ENCODE assay signal across 8 cellular contexts in genomic region chr11:130827697-130828377, GRCh38.
DNase-seq lines count a peak whose midpoint lies in the region; FAIRE-seq and TF ChIP-seq lines count a peak whose summit lies in the region.

No MANE protein-coding gene starts in this region.

- TF ChIP-seq CTCF in fibroblast of lung (conservative IDR thresholded peaks at IDR 0.05 in 1 of 2, IDR thresholded peaks at IDR 0.05 in 1 of 2; ENCODE audit: low read depth in 1 of 2, low read length in 2 of 2) (peak; percentile 63 to 82), osteoblast (IDR thresholded peaks at IDR 0.05; ENCODE audit: extremely low read depth, low read depth, low read length) (peak; percentile 76)

- H3K79me2 ChIP-seq in fibroblast of lung (ENCODE audit: control insufficient read depth, insufficient read depth, low read length) (no peaks in the 10 kb centered on the region), osteoblast (ENCODE audit: insufficient read depth, low read length) (no peaks in the 10 kb centered on the region)

- H3K27ac ChIP-seq in fibroblast of lung (ENCODE audit: insufficient read depth, low read length): peak overlapping the region; percentile 56
- H3K27ac ChIP-seq in osteoblast (ENCODE audit: low read depth, low read length): peak overlapping the region; percentile 59

- no peak overlapping the region for H3K9ac ChIP-seq in fibroblast of lung (ENCODE audit: insufficient read depth, low read length)

- H3K36me3 ChIP-seq in fibroblast of lung (ENCODE audit: control insufficient read depth, insufficient read depth, low read length): no peaks in the 10 kb centered on the region
- H3K36me3 ChIP-seq in osteoblast (ENCODE audit: insufficient read depth, low read length): no peaks in the 10 kb centered on the region

- H3K4me2 ChIP-seq in fibroblast of lung (ENCODE audit: extremely low read depth, insufficient read depth, low read length): no peak overlapping the region
- no peak overlapping the region for H3K4me2 ChIP-seq in osteoblast (ENCODE audit: insufficient read depth, low read length)

- H3K4me1 ChIP-seq in fibroblast of lung (ENCODE audit: control insufficient read depth, extremely low read depth, insufficient read depth, low read length) (peaks cover 16% of the 10 kb centered on the region), osteoblast (ENCODE audit: insufficient read depth, low read length) (peaks cover 20% of the 10 kb centered on the region)

- TF ChIP-seq POLR2A in H54 (IDR thresholded peaks at IDR 0.05; ENCODE audit: low read depth, low read length): no peak

- in situ Hi-C loops in SK-MEL-5 (cut with HindIII; ENCODE audit: low pct_unique_long_range_greater_than_20kb, low sequenced_read_pairs): no loop called here

- H3K4me3 ChIP-seq in fibroblast of lung (replicated peaks in 1 of 4; ENCODE audit: control extremely low read depth in 1 of 4, insufficient read depth in 1 of 4, low read depth in 3 of 4, low read length in 4 of 4) (no peak overlapping the region), osteoblast (ENCODE audit: insufficient read depth, low read length) (no peak overlapping the region)

- DNase-seq in CMK (ENCODE audit: low read depth) (peak; percentile 14), H54 (ENCODE audit: insufficient read length, low spot score) (peak; percentile 54), SK-MEL-5 (ENCODE audit: low read depth, low spot score) (peak; percentile 65), fibroblast of lung (ENCODE audit: low read depth in 2 of 2) (peak; percentile 84), osteoblast (ENCODE audit: insufficient read length, low spot score, missing footprints) (peak; percentile 95), amygdala (lab: John Stamatoyannopoulos, UW) (no peak)
- DNase-seq in stimulated activated CD4-positive, alpha-beta T cell treated with anti-CD3 and anti-CD28 coated beads, Interleukin-4, amount 100 ng/mL, for 24 hours: no peak
- DNase-seq in stimulated activated naive CD4-positive, alpha-beta T cell treated with Interleukin-2 at 50 U/mL for 16 hours (lab: John Stamatoyannopoulos, UW): no peak

- no peak for FAIRE-seq in H54 (lab: Jason Lieb, UNC)

- H3K9me3 ChIP-seq in fibroblast of lung (ENCODE audit: control insufficient read depth, insufficient read depth, low read depth, low read length): no peaks in the 10 kb centered on the region
- H3K9me3 ChIP-seq in osteoblast (ENCODE audit: low read depth, low read length): no peaks in the 10 kb centered on the region

- H4K20me1 ChIP-seq in fibroblast of lung (ENCODE audit: control insufficient read depth, extremely low read depth, insufficient read depth, low read length) (no peaks in the 10 kb centered on the region), osteoblast (ENCODE audit: insufficient read depth, low read length) (no peaks in the 10 kb centered on the region)

- H2AFZ ChIP-seq in fibroblast of lung (ENCODE audit: low read length) (no peak overlapping the region), osteoblast (ENCODE audit: low read length) (peak overlapping the region; percentile 52)

- H3K27me3 ChIP-seq in fibroblast of lung (ENCODE audit: control insufficient read depth, insufficient read depth, low read length): no peaks in the 10 kb centered on the region
- peaks cover 10% of the 10 kb centered on the region for H3K27me3 ChIP-seq in osteoblast (ENCODE audit: insufficient read depth, low read length)

Comparison
In these comparisons a context has a peak if more than half of its experiments do, and no peak if none do; other contexts are left out.
1. DNase-seq: peak in CMK (single experiment), H54 (single experiment), SK-MEL-5 (single experiment), fibroblast of lung (2 of 2) and osteoblast (single experiment); none in amygdala (0 of 56), stimulated activated CD4-positive, alpha-beta T cell treated with anti-CD3 and anti-CD28 coated beads, Interleukin-4, amount 100 ng/mL, for 24 hours (single experiment) and stimulated activated naive CD4-positive, alpha-beta T cell treated with Interleukin-2 at 50 U/mL for 16 hours (single experiment).